In the genomic region with DNA sequence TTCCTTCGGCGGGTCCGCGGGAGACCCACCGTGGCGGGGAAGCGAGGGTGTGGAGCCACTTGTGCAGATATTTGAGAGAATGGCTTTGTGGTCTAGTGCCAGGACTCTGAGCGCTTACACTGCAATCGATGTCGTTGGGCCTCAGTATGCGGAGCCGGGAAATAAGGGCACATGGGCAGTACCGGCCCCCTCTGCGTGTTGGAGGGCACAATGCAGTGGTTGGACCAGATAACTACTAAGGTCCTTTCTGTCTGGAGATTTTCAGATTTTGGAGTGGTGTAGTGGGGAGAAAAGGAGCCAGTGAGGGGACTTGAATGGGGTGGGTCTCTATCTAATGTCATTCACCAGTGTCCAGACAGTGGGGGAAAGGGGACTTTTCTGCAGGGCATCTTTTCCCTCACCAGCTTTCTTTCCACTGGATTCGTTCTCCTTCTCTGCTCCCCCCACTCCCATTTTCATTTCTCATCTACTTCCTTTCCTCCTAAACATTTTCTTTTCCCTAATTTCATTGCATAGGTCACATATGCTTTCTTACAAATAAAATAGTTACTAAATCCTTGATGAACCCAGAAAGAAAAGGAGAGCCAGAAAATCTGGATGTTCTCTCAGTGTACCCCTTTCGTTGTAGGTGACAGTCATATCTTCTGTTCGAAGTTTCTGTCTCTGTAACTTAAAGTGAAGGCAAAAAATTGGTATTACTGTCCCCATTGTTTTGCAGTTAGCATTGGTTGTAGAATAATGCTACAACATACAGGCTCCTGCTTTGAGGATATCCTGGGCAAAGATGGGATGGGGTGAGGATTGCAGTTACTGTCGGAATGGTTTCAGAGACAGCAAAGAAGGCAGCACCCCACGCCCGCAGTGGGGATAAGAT, we compare ENCODE assay signal across 1 cellular context.
TF ChIP-seq lines count a peak whose summit lies in the region.

No MANE protein-coding gene starts in this region.

TF ChIP-seq in K562, 482 proteins besides CTCF, POLR2A, EP300 and RAD21 (continued from another document):
- peak; percentile 54 for TF ChIP-seq ZBTB40 (IDR thresholded peaks at IDR 0.05)
- TF ChIP-seq ZBTB40 (CRISPR knock-in tag; IDR thresholded peaks at IDR 0.05), result no peak
- peak; percentile 8; the same call in 1 of the 2 replicates for TF ChIP-seq REST (CRISPR knock-in tag; IDR thresholded peaks at IDR 0.05; ENCODE audit: low read depth)
- 0 out of 2 replicates have a peak, but pooled peaks have one; percentile 39 for TF ChIP-seq SRSF3 (IDR thresholded peaks at IDR 0.05; ENCODE audit: insufficient read depth, low read length)
- TF ChIP-seq ZFX (CRISPR knock-in tag; IDR thresholded peaks at IDR 0.05), result 0 out of 2 replicates have a peak, but pooled peaks have one; percentile 4
- TF ChIP-seq BCOR (IDR thresholded peaks at IDR 0.05), result 0 out of 2 replicates have a peak, but pooled peaks have one; percentile 14
- 0 out of 2 replicates have a peak, but pooled peaks have one; percentile 13 for TF ChIP-seq ZNF175 (CRISPR knock-in tag; IDR thresholded peaks at IDR 0.05; ENCODE audit: low read depth)
- TF ChIP-seq JUN (IDR thresholded peaks at IDR 0.05; ENCODE audit: borderline replicate concordance, low read depth, low read length), result 0 out of 2 replicates have a peak, but pooled peaks have one; percentile 4
- no peak for TF ChIP-seq JUN (CRISPR knock-in tag; IDR thresholded peaks at IDR 0.05; ENCODE audit: borderline replicate concordance)
- TF ChIP-seq SPI1 (IDR thresholded peaks at IDR 0.05; ENCODE audit: borderline replicate concordance, low read depth, low read length), result no peak
- TF ChIP-seq MEF2A (IDR thresholded peaks at IDR 0.05; ENCODE audit: control insufficient read depth, low read depth, low read length), result no peak
- TF ChIP-seq, protein P1, sequence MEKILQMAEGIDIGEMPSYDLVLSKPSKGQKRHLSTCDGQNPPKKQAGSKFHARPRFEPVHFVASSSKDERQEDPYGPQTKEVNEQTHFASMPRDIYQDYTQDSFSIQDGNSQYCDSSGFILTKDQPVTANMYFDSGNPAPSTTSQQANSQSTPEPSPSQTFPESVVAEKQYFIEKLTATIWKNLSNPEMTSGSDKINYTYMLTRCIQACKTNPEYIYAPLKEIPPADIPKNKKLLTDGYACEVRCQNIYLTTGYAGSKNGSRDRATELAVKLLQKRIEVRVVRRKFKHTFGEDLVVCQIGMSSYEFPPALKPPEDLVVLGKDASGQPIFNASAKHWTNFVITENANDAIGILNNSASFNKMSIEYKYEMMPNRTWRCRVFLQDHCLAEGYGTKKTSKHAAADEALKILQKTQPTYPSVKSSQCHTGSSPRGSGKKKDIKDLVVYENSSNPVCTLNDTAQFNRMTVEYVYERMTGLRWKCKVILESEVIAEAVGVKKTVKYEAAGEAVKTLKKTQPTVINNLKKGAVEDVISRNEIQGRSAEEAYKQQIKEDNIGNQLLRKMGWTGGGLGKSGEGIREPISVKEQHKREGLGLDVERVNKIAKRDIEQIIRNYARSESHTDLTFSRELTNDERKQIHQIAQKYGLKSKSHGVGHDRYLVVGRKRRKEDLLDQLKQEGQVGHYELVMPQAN (IDR thresholded peaks at IDR 0.05; ENCODE audit: borderline replicate concordance), result 0 out of 2 replicates have a peak, but pooled peaks have one; percentile 1
- TF ChIP-seq ETS1 (conservative IDR thresholded peaks at IDR 0.05; ENCODE audit: control insufficient read depth, low read depth, low read length), result 0 out of 2 replicates have a peak, but pooled peaks have one; percentile 24
- 0 out of 4 replicates have a peak, but pooled peaks of 1 of the 2 experiments have one; percentile 26 for TF ChIP-seq SIN3A (IDR thresholded peaks at IDR 0.05; ENCODE audit: borderline replicate concordance in 2 of 2, control insufficient read depth in 1 of 2, low read depth in 2 of 2, low read length in 2 of 2)
- TF ChIP-seq ZHX1 (conservative IDR thresholded peaks at IDR 0.05; ENCODE audit: low read length), result 0 out of 2 replicates have a peak, but pooled peaks have one; percentile 1
